In the genomic region with DNA sequence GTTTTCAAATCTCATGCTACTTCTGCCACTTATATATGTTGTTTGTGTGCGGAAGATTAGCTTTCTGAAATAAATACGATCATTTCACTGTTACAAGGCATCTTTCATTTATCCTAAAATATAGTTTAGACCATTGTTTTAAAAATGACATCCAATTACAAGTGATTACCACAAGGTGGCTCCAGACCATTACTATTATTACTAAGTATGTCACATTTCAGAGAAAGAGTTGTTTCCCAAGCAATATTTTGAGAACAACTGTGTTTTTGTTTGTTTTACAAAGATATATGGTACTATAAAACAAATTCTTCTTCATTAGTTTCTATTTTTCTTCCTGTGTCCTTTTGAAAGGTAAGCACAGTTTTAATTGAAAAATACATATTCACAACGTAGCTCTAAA, we compare ENCODE assay signal across 8 cellular contexts.
A peak's percentile ranks its signal among the peaks of the same experiment; 100 is the strongest.
DNase-seq lines count a peak whose midpoint lies in the region; ATAC-seq and TF ChIP-seq lines count a peak whose summit lies in the region.

No MANE protein-coding gene starts in this region.

- TF ChIP-seq CTCF in neural crest cell (conservative IDR thresholded peaks at IDR 0.05), result peak; percentile 82

- in situ Hi-C loops in G401 (cut with HindIII; ENCODE audit: low sequenced_read_pairs), result no loop called here

- no peaks in the 10 kb centered on the region for H3K4me1 Mint-ChIP-seq in neural crest cell

- H3K4me3 Mint-ChIP-seq in neural crest cell, result no peak overlapping the region

- DNase-seq in AML-193 (lab: John Stamatoyannopoulos, UW), result peak; percentile 72 to 84
- DNase-seq in NCI-H526 treated with DMSO at 0.1 percent for 48 hours (lab: John Stamatoyannopoulos, UW), result peak; percentile 25
- peak; percentile 69 for DNase-seq in dermis blood vessel endothelial cell
- DNase-seq in neural crest cell (ENCODE audit: low read depth, low spot score), result no peak
- DNase-seq in G401 (ENCODE audit: low spot score), result no peak
- no peak for DNase-seq in DMS79 treated with DMSO at 0.1 percent for 48 hours (lab: John Stamatoyannopoulos, UW)

- no peaks in the 10 kb centered on the region for H3K9me3 Mint-ChIP-seq in neural crest cell

- ATAC-seq in GM18868 (IDR thresholded peaks at IDR 0.05; ENCODE audit: unreplicated experiment), result peak; percentile 60
- no peak for ATAC-seq in HG02623 (IDR thresholded peaks at IDR 0.05; ENCODE audit: unreplicated experiment)

- H3K27me3 Mint-ChIP-seq in neural crest cell (ENCODE audit: low read depth), result no peaks in the 10 kb centered on the region

- no peaks in the 10 kb centered on the region for H3K36me3 Mint-ChIP-seq in neural crest cell (ENCODE audit: low read depth)

- no peak overlapping the region for H3K27ac Mint-ChIP-seq in neural crest cell (ENCODE audit: unreplicated experiment)

Comparison
In these comparisons a context has a peak if more than half of its experiments do, and no peak if none do; other contexts are left out.
1. DNase-seq: peak in AML-193 (2 of 2), NCI-H526 treated with DMSO at 0.1 percent for 48 hours (single experiment) and dermis blood vessel endothelial cell (single experiment); none in neural crest cell (single experiment), G401 (single experiment) and DMS79 treated with DMSO at 0.1 percent for 48 hours (single experiment).